ENCODE assay signal across 1 cellular context in the genomic region with DNA sequence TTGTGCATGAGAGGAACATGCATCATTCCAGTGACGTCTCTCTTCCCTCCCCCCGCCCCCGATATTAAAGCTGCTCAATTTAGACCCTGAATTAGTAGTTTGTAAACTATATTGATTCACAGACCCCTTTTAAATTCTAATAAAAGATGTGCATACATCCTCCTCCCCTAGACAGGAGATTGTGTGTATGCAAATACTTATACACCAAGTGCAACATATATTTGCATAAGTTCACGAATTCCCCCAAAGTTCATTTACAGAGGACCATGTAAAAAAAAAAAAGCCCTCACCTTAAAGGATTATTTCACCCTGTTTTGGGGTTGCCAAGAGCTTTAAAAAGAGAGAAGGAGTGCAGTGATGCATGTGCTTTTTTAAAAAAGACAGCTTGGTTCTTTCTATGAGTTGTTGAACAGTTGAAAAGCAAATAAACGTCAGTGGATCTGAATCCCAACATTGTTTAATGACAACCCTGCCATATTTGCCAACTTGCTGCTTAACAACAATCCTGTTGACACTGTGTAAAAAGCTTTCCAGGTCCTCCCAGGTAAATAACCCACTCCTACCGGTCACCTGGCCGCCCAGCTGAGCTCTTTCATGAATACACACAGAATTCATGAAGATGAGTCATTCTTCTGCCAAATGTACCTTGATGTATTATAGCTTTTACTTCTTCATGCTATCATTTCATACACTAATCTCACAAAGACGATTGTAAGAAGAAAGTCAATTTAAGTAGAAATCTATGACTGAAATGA.
TF ChIP-seq lines count a peak whose summit lies in the region.

No MANE protein-coding gene starts in this region.

TF ChIP-seq in HEK293T, 16 proteins besides CTCF, POLR2A, EP300 and RAD21 (continued from another document):
- TF ChIP-seq LEF1 (IDR thresholded peaks at IDR 0.05; ENCODE audit: borderline replicate concordance) (no peak), BHLHE40 (IDR thresholded peaks at IDR 0.05; ENCODE audit: borderline replicate concordance) (no peak), TARDBP (IDR thresholded peaks at IDR 0.05) (no peak), HDGF (IDR thresholded peaks at IDR 0.05; ENCODE audit: borderline replicate concordance) (no peak), ZNF384 (IDR thresholded peaks at IDR 0.05) (no peak), ARNT (IDR thresholded peaks at IDR 0.05) (no peak), FOXM1 (IDR thresholded peaks at IDR 0.05; ENCODE audit: borderline replicate concordance) (no peak), FOXK2 (IDR thresholded peaks at IDR 0.05) (no peak), L3MBTL2 (conservative IDR thresholded peaks at IDR 0.05) (no peak), ELF4 (IDR thresholded peaks at IDR 0.05) (no peak)
TF ChIP-seq in HEK293T: peak in this region for 0.
